1 cellular context compared by ENCODE assay signal in the genomic region with DNA sequence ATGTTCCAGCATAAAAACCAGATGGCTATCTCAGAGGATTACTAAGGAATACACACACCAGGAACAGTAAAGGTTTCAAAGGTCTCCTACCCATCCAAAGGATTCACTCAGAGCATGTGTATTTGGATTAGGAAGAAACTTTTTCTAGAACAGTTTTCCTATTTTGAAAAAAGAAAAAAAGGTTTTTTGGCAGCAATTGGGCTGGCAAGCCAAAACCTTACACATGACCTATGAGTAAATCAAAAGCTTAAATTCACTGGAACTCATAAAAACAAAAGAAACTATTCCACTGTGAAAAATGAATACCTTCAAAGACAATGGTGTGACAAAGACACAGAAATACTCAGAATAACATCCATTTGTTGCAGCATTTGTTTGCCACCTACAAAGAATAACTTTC.
TF ChIP-seq lines count a peak whose summit lies in the region.

No MANE protein-coding gene starts in this region.

TF ChIP-seq in GM12878, 131 proteins besides CTCF, POLR2A, EP300 and RAD21:
- TF ChIP-seq IRF3 (IDR thresholded peaks at IDR 0.05) (no peak), ZBTB11 (CRISPR knock-in tag; IDR thresholded peaks at IDR 0.05) (no peak), ATF2 (IDR thresholded peaks at IDR 0.05; ENCODE audit: low read length) (no peak)
